In the genomic region with DNA sequence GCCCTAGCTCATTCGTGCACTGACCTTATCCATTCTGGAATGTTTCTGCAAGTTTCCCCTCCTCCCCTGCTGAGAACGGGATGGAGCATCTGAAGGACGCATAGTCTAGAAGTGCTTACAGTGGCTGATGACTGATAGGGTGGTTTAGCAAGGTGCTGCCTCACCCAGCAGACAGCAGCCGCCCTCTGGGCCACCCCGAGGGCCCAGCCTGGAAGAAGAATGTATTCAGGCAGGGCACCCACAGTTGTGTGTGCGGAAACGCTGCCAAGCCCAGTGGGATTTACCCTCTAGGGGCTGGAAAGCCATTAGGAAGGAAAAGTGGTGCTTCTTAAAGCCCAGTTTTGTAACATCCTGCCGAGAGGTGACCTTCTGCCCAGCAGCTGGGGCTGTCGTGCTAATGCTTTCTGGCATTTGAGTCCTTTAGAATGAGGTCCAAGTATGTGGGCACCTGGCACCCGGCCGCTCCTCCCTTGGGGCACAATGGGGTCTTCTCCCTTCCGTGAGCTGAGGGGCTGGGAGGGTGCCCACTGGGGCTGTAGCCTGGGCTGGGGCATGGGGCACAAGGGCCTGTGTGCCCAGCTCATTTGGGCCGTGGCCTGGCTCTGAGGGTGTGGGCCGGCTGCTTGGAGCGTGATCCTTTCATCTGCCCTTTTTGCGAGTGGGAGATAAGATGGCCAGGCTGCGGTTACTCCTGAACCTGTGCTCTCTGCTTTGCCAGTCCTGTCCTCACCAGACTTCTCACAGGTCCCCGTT, we compare ENCODE assay signal across 11 cellular contexts. TPM values are rescaled to one million over a fixed set of nuclear protein-coding genes. Genes with fewer than 3 reads are reported as not detected.
DNase-seq lines count a peak whose midpoint lies in the region; ATAC-seq and TF ChIP-seq lines count a peak whose summit lies in the region.
"Had no signal": no experiment of that assay in that cellular context is flagged by ENCODE, and none has a peak within 500 bp of the region (broad histone marks: within the 10 kb centered on the region; RNA-seq: fewer than 3 reads in every experiment).

No MANE protein-coding gene starts in this region.

- peaks cover 13% of the 10 kb centered on the region for H3K36me3 ChIP-seq in H7 (replicated peaks; ENCODE audit: control insufficient read depth, insufficient read depth, low read length)
- no peaks in the 10 kb centered on the region for H3K36me3 ChIP-seq in thoracic aorta

- H3K27ac ChIP-seq in thoracic aorta, result peak overlapping the region; percentile 50 to 54

- ATAC-seq in thoracic aorta (ENCODE audit: insufficient number of reproducible peaks, low FRiP score, low read depth), result no peak

- H3K27me3 ChIP-seq in H7 (ENCODE audit: control insufficient read depth, insufficient read depth, low read length) (no peaks in the 10 kb centered on the region), thoracic aorta (replicated peaks; ENCODE audit: insufficient read depth) (no peaks in the 10 kb centered on the region)

- no peak overlapping the region for H3K4me3 ChIP-seq in H7 (ENCODE audit: insufficient read depth, low read depth, low read length)
- no peak overlapping the region for H3K4me3 ChIP-seq in thoracic aorta

- no peaks in the 10 kb centered on the region for H3K9me3 ChIP-seq in thoracic aorta

- peak; percentile 70 for DNase-seq in H7
- DNase-seq in astrocyte of the hippocampus (ENCODE audit: low read depth, low spot score), result peak; percentile 89
- DNase-seq in islet precursor cell, result peak; percentile 82
- no peak for DNase-seq in thoracic aorta (ENCODE audit: low spot score)
- DNase-seq in NCI-H1092 (lab: John Stamatoyannopoulos, UW), result no peak
- no peak for DNase-seq in NCI-H2029 treated with DMSO at 0.1 percent for 48 hours (lab: John Stamatoyannopoulos, UW)
- DNase-seq in NCI-H1048 (lab: John Stamatoyannopoulos, UW), result no peak
- DNase-seq in stimulated activated CD4-positive, alpha-beta T cell treated with anti-CD3 and anti-CD28 coated beads, Interleukin-1b, Interleukin-23, amount 100 ng/mL, for 48 hours, result no peak
- DNase-seq: DMS 273 treated with DMSO at 0.1 percent for 48 hours; immature natural killer cell; stimulated activated CD4-positive, alpha-beta T cell treated with anti-CD3 and anti-CD28 coated beads, Interleukin-4, amount 100 ng/mL, for 1 hour had no signal

- TF ChIP-seq CTCF in thoracic aorta (IDR thresholded peaks at IDR 0.05), result no peak

- peaks cover 32 to 64% of the 10 kb centered on the region in 2 donors for H3K4me1 ChIP-seq in thoracic aorta (ENCODE audit: control insufficient read depth in 1 of 2, low read depth in 2 of 2)

RNA-seq across cellular contexts. Expression of gene FBLN1, which starts 14.4 kb away (rescaled TPM):
- total RNA-seq in H7 (2014; rRNA removed; shearing (Covaris generic)), result 126 and 132 TPM in 2 replicates
- 100 to 1,000 TPM; 587 to 972 TPM for total RNA-seq in thoracic aorta

Comparison
In these comparisons a context has a peak if more than half of its experiments do, and no peak if none do; other contexts are left out.
1. DNase-seq: peak in H7 (single experiment), astrocyte of the hippocampus (single experiment) and islet precursor cell (single experiment); none in thoracic aorta (single experiment), NCI-H1092 (single experiment), NCI-H2029 treated with DMSO at 0.1 percent for 48 hours (single experiment), NCI-H1048 (single experiment) and stimulated activated CD4-positive, alpha-beta T cell treated with anti-CD3 and anti-CD28 coated beads, Interleukin-1b, Interleukin-23, amount 100 ng/mL, for 48 hours (single experiment).